ENCODE assay signal across 18 cellular contexts in genomic region chr11:1481483-1481825, GRCh38. TPM values are rescaled to one million over a fixed set of nuclear protein-coding genes. Genes with fewer than 3 reads are reported as not detected.
DNase-seq lines count a peak whose midpoint lies in the region; ATAC-seq and TF ChIP-seq lines count a peak whose summit lies in the region.
"Had no signal": no experiment of that assay in that cellular context is flagged by ENCODE, and none has a peak within 500 bp of the region (broad histone marks: within the 10 kb centered on the region; RNA-seq: fewer than 3 reads in every experiment).

No MANE protein-coding gene starts in this region.

- no peak for TF ChIP-seq CTCF in Peyer's patch (IDR thresholded peaks at IDR 0.05)
- peak; percentile 6 for TF ChIP-seq CTCF in fibroblast of villous mesenchyme (IDR thresholded peaks at IDR 0.05; ENCODE audit: insufficient read depth, low read depth, low read length)
- TF ChIP-seq CTCF in ovary (IDR thresholded peaks at IDR 0.05): no peak
- no peak for TF ChIP-seq CTCF in transverse colon (IDR thresholded peaks at IDR 0.05)

- H3K9me3 ChIP-seq in Peyer's patch: no peaks in the 10 kb centered on the region
- no peaks in the 10 kb centered on the region for H3K9me3 ChIP-seq in ovary
- no peaks in the 10 kb centered on the region for H3K9me3 ChIP-seq in transverse colon
- H3K9me3 ChIP-seq: pancreas had no signal

- peak overlapping the region in 3 of 4 donors; percentile 31 to 79 (median 65) for H3K27ac ChIP-seq in Peyer's patch
- peak overlapping the region; percentile 6 to 51 for H3K27ac ChIP-seq in ovary
- peak overlapping the region; percentile 81 to 92 (median 84) for H3K27ac ChIP-seq in transverse colon
- no peak overlapping the region for H3K27ac ChIP-seq in substantia nigra (ENCODE audit: low read depth, low read length, poor library complexity, severe bottlenecking)
- H3K27ac ChIP-seq: pancreas had no signal

- H3K4me3 ChIP-seq in Peyer's patch (no peak overlapping the region), fibroblast of villous mesenchyme (ENCODE audit: low read depth, low read length) (no peak overlapping the region), ovary (no peak overlapping the region), transverse colon (no peak overlapping the region)
- H3K4me3 ChIP-seq: pancreas, skin epidermis had no signal

- no peak for DNase-seq in Peyer's patch
- DNase-seq in fibroblast of villous mesenchyme (ENCODE audit: low read depth): no peak
- peak in 1 of 5 donors; percentile 51 for DNase-seq in ovary
- DNase-seq in transverse colon: no peak
- DNase-seq in mucosa of gallbladder (ENCODE audit: low spot score): no peak
- no peak for DNase-seq in substantia nigra (lab: John Stamatoyannopoulos, UW)
- DNase-seq: activated CD4-positive, alpha-beta T cell treated with anti-CD3 and anti-CD28 coated beads for 1 hour; CD8-positive, alpha-beta T cell; DMS153; KBM-7; naive B cell; NCI-H1694 treated with DMSO at 0.1 percent for 48 hours; NCI-H748 treated with DMSO at 0.1 percent for 48 hours; SHP77 treated with DMSO at 0.1 percent for 48 hours; stimulated activated CD4-positive, alpha-beta T cell treated with anti-CD3 and anti-CD28 coated beads, Interleukin-4, amount 100 ng/mL, for 1 hour had no signal

- no peaks in the 10 kb centered on the region for H3K27me3 ChIP-seq in Peyer's patch
- H3K27me3 ChIP-seq in ovary: no peaks in the 10 kb centered on the region
- no peaks in the 10 kb centered on the region for H3K27me3 ChIP-seq in transverse colon
- H3K27me3 ChIP-seq: pancreas had no signal

- intact Hi-C loops in ovary (cut with DNase I) (no loop called here), transverse colon (cut with DNase I; ENCODE audit: low total_unique reads) (no loop called here)

- H3K36me3 ChIP-seq in Peyer's patch: peaks cover 0 to 42% (median 0%) of the 10 kb centered on the region in 3 donors
- no peaks in the 10 kb centered on the region for H3K36me3 ChIP-seq in ovary
- peaks cover 0 to 17% (median 8%) of the 10 kb centered on the region in 4 donors for H3K36me3 ChIP-seq in transverse colon

- TF ChIP-seq EP300 in ovary (IDR thresholded peaks at IDR 0.05) (no peak), transverse colon (IDR thresholded peaks at IDR 0.05; ENCODE audit: low read depth) (no peak)

- in situ Hi-C loops in transverse colon (cut with MboI; ENCODE audit: low pct_ligation_motif_present in 1 of 4, low pct_unique_long_range_greater_than_20kb in 1 of 4, low sequenced_read_pairs in 3 of 4): no loop called here

- H3K4me1 ChIP-seq in Peyer's patch (peaks cover 3 to 20% (median 11%) of the 10 kb centered on the region in 4 donors), ovary (ENCODE audit: insufficient read depth) (peaks cover 30% of the 10 kb centered on the region), transverse colon (peaks cover 34 to 70% (median 46%) of the 10 kb centered on the region in 4 donors)

- no peak for ATAC-seq in GM19351 (IDR thresholded peaks at IDR 0.05; ENCODE audit: unreplicated experiment)
- ATAC-seq: CD8-positive, alpha-beta T cell; pancreas had no signal

- WGBS in ovary, 3 donors: 37 to 49% (median 47%) methylated on average over 2 of the region's 2 CpGs
- 66 to 75% methylated on average over 2 of the region's 2 CpGs for WGBS in transverse colon (ENCODE audit: low coverage in 1 of 2), 2 donors

- TF ChIP-seq POLR2A in Peyer's patch (IDR thresholded peaks at IDR 0.05) (no peak), ovary (IDR thresholded peaks at IDR 0.05) (no peak), transverse colon (IDR thresholded peaks at IDR 0.05) (no peak)

RNA-seq across cellular contexts. Expression of gene MOB2, which starts 5.1 kb away (rescaled TPM):
- 10 to 100 TPM; 34.7 to 50.4 (median 40.5) TPM for total RNA-seq in Peyer's patch
- 16.1 and 16.8 TPM in 2 replicates for total RNA-seq in fibroblast of villous mesenchyme
- 10 to 100 TPM; 28.5 to 47.2 (median 31.3) TPM for total RNA-seq in ovary
- polyA plus RNA-seq in ovary: 10 to 100 TPM; 32.0 to 50.1 TPM
- 10 to 100 TPM; 22.8 to 56.7 (median 42.4) TPM for total RNA-seq in transverse colon
- 73.4 TPM for total RNA-seq in mucosa of gallbladder
